In the genomic region with DNA sequence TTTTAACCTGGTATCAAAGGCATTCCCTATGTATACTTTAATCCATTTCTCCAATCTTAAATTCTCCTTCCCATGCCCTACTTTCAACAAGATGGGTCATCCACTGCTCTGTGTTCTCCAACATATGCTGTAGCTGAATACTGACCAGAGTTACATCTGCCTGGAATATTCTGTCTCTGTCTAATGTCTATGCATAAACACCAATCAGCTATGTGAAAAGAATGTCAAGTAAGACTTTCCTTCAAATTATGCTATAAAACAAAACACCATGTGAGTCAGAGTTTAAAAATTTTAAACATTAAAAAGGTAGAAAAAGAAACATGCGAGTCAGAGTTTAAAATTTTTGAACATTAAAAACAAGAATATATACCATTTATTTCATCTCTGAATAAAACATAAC, we compare ENCODE assay signal across 1 cellular context.
TF ChIP-seq lines count a peak whose summit lies in the region.

No MANE protein-coding gene starts in this region.

TF ChIP-seq in SK-N-SH, 30 proteins besides CTCF, POLR2A, EP300 and RAD21:
- TF ChIP-seq EZH2phosphoT487 (IDR thresholded peaks at IDR 0.05; ENCODE audit: borderline replicate concordance, low read depth), result no peak
- TF ChIP-seq POLR2AphosphoS5 (IDR thresholded peaks at IDR 0.05; ENCODE audit: low read depth, low read length), result peak; percentile 35; the same call in 1 of the 2 replicates
- TF ChIP-seq, protein P1, sequence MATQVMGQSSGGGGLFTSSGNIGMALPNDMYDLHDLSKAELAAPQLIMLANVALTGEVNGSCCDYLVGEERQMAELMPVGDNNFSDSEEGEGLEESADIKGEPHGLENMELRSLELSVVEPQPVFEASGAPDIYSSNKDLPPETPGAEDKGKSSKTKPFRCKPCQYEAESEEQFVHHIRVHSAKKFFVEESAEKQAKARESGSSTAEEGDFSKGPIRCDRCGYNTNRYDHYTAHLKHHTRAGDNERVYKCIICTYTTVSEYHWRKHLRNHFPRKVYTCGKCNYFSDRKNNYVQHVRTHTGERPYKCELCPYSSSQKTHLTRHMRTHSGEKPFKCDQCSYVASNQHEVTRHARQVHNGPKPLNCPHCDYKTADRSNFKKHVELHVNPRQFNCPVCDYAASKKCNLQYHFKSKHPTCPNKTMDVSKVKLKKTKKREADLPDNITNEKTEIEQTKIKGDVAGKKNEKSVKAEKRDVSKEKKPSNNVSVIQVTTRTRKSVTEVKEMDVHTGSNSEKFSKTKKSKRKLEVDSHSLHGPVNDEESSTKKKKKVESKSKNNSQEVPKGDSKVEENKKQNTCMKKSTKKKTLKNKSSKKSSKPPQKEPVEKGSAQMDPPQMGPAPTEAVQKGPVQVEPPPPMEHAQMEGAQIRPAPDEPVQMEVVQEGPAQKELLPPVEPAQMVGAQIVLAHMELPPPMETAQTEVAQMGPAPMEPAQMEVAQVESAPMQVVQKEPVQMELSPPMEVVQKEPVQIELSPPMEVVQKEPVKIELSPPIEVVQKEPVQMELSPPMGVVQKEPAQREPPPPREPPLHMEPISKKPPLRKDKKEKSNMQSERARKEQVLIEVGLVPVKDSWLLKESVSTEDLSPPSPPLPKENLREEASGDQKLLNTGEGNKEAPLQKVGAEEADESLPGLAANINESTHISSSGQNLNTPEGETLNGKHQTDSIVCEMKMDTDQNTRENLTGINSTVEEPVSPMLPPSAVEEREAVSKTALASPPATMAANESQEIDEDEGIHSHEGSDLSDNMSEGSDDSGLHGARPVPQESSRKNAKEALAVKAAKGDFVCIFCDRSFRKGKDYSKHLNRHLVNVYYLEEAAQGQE (IDR thresholded peaks at IDR 0.05; ENCODE audit: low read depth, low read length), result no peak
- TF ChIP-seq, protein P2, sequence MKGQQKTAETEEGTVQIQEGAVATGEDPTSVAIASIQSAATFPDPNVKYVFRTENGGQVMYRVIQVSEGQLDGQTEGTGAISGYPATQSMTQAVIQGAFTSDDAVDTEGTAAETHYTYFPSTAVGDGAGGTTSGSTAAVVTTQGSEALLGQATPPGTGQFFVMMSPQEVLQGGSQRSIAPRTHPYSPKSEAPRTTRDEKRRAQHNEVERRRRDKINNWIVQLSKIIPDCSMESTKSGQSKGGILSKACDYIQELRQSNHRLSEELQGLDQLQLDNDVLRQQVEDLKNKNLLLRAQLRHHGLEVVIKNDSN (IDR thresholded peaks at IDR 0.05; ENCODE audit: borderline replicate concordance, low read depth), result no peak
- 0 out of 2 replicates have a peak, but pooled peaks have one; percentile 4 for TF ChIP-seq NFIC (IDR thresholded peaks at IDR 0.05; ENCODE audit: borderline replicate concordance)
- no peak for TF ChIP-seq RXRA (IDR thresholded peaks at IDR 0.05; ENCODE audit: borderline replicate concordance, low read depth)
- TF ChIP-seq MEF2A (IDR thresholded peaks at IDR 0.05; ENCODE audit: borderline replicate concordance, low read depth), result no peak
- no peak for TF ChIP-seq TAF1 (IDR thresholded peaks at IDR 0.05; ENCODE audit: borderline replicate concordance, low read depth, low read length)
- TF ChIP-seq, protein P3, sequence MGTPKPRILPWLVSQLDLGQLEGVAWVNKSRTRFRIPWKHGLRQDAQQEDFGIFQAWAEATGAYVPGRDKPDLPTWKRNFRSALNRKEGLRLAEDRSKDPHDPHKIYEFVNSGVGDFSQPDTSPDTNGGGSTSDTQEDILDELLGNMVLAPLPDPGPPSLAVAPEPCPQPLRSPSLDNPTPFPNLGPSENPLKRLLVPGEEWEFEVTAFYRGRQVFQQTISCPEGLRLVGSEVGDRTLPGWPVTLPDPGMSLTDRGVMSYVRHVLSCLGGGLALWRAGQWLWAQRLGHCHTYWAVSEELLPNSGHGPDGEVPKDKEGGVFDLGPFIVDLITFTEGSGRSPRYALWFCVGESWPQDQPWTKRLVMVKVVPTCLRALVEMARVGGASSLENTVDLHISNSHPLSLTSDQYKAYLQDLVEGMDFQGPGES (IDR thresholded peaks at IDR 0.05; ENCODE audit: low read depth, low read length), result no peak
- no peak for TF ChIP-seq SIN3A (IDR thresholded peaks at IDR 0.05; ENCODE audit: borderline replicate concordance, low read depth, low read length)
- no peak for TF ChIP-seq RFX5 (IDR thresholded peaks at IDR 0.05; ENCODE audit: low read length)
- TF ChIP-seq GATA2 (CRISPR knock-in tag; IDR thresholded peaks at IDR 0.05), result no peak
- TF ChIP-seq, protein P4, sequence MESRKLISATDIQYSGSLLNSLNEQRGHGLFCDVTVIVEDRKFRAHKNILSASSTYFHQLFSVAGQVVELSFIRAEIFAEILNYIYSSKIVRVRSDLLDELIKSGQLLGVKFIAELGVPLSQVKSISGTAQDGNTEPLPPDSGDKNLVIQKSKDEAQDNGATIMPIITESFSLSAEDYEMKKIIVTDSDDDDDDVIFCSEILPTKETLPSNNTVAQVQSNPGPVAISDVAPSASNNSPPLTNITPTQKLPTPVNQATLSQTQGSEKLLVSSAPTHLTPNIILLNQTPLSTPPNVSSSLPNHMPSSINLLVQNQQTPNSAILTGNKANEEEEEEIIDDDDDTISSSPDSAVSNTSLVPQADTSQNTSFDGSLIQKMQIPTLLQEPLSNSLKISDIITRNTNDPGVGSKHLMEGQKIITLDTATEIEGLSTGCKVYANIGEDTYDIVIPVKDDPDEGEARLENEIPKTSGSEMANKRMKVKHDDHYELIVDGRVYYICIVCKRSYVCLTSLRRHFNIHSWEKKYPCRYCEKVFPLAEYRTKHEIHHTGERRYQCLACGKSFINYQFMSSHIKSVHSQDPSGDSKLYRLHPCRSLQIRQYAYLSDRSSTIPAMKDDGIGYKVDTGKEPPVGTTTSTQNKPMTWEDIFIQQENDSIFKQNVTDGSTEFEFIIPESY (IDR thresholded peaks at IDR 0.05; ENCODE audit: borderline replicate concordance, low read depth), result no peak
- TF ChIP-seq TCF12 (IDR thresholded peaks at IDR 0.05), result peak; percentile 90
- no peak for TF ChIP-seq FOXJ3 (CRISPR knock-in tag; IDR thresholded peaks at IDR 0.05)
- TF ChIP-seq MXI1 (IDR thresholded peaks at IDR 0.05; ENCODE audit: low read depth, low read length), result no peak
- TF ChIP-seq, protein P5, sequence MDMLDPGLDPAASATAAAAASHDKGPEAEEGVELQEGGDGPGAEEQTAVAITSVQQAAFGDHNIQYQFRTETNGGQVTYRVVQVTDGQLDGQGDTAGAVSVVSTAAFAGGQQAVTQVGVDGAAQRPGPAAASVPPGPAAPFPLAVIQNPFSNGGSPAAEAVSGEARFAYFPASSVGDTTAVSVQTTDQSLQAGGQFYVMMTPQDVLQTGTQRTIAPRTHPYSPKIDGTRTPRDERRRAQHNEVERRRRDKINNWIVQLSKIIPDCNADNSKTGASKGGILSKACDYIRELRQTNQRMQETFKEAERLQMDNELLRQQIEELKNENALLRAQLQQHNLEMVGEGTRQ (IDR thresholded peaks at IDR 0.05; ENCODE audit: borderline replicate concordance, low read depth, low read length), result no peak
- TF ChIP-seq JUND (IDR thresholded peaks at IDR 0.05), result peak; percentile 56; the same call in 1 of the 2 replicates
- TF ChIP-seq TEAD4 (IDR thresholded peaks at IDR 0.05; ENCODE audit: borderline replicate concordance, insufficient read depth), result 0 out of 2 replicates have a peak, but pooled peaks have one; percentile 32
- TF ChIP-seq GABPA (IDR thresholded peaks at IDR 0.05; ENCODE audit: low read depth), result no peak
- TF ChIP-seq, protein P6, sequence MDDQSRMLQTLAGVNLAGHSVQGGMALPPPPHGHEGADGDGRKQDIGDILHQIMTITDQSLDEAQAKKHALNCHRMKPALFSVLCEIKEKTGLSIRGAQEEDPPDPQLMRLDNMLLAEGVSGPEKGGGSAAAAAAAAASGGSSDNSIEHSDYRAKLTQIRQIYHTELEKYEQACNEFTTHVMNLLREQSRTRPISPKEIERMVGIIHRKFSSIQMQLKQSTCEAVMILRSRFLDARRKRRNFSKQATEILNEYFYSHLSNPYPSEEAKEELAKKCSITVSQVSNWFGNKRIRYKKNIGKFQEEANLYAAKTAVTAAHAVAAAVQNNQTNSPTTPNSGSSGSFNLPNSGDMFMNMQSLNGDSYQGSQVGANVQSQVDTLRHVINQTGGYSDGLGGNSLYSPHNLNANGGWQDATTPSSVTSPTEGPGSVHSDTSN (IDR thresholded peaks at IDR 0.05), result peak; percentile 78
- TF ChIP-seq FOSL2 (IDR thresholded peaks at IDR 0.05; ENCODE audit: borderline replicate concordance, low read depth), result peak; percentile 38; the same call in 1 of the 2 replicates
- no peak for TF ChIP-seq ELF1 (IDR thresholded peaks at IDR 0.05)
- no peak for TF ChIP-seq NRF1 (IDR thresholded peaks at IDR 0.05; ENCODE audit: low read depth, low read length)
- no peak for TF ChIP-seq SMC3 (IDR thresholded peaks at IDR 0.05; ENCODE audit: low read depth, low read length)
